8 cellular contexts compared by ENCODE assay signal in the genomic region with DNA sequence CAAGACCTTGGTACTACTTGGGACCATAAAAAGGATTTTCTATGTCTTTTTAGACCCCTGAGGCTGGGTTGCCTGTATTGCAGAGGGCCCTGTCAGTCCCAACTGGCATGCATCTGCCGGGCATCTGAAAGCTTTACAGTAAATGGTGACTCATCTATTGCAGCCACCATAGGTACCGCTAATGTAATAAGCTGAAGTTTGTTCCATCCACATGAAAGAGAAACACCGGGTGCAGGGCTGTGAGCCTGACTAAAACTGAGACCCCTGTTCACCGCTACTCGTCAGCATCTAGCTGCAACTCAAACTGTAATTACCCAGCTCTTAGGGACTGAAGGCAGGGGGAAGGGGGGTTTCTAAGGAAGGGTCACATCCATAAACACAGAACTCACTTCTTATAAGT. TPM values are rescaled to one million over a fixed set of nuclear protein-coding genes. Genes with fewer than 3 reads are reported as not detected.
DNase-seq lines count a peak whose midpoint lies in the region; ATAC-seq, FAIRE-seq and TF ChIP-seq lines count a peak whose summit lies in the region.

No MANE protein-coding gene starts in this region.

- FAIRE-seq in small intestine (lab: Jason Lieb, UNC), result no peak

- H3K36me3 Mint-ChIP-seq in activated T-cell treated with anti-CD3 and anti-CD28 coated beads, Interleukin-2, amount 50 U/mL, for 4 hours (ENCODE audit: insufficient read depth), result peaks cover 7% of the 10 kb centered on the region

- H3K27ac ChIP-seq in small intestine (ENCODE audit: low read depth in 1 of 2, low read length in 1 of 2), result peak overlapping the region in 1 of 2 donors; percentile 17

- TF ChIP-seq POLR2A in GM18505 (IDR thresholded peaks at IDR 0.05; ENCODE audit: borderline replicate concordance, extremely low read depth, insufficient read depth, insufficient read length), result no peak

- 23 to 44% (median 23%) methylated on average over 5 of the region's 5 CpGs for WGBS in small intestine, 3 donors

- peak; percentile 47 for DNase-seq in activated T-cell treated with anti-CD3 and anti-CD28 coated beads, Interleukin-2, amount 50 U/mL, for 4 hours
- DNase-seq in small intestine (peak; percentile 62), NCI-H2171 (lab: John Stamatoyannopoulos, UW) (no peak), NCI-H524 (lab: John Stamatoyannopoulos, UW) (no peak)
- no peak for DNase-seq in effector CD8-positive, alpha-beta T cell (lab: John Stamatoyannopoulos, UW)

- H3K4me1 ChIP-seq in small intestine (ENCODE audit: control insufficient read depth in 2 of 2, insufficient read depth in 1 of 2, low read depth in 1 of 2, low read length in 1 of 2), result peaks cover 16 to 19% of the 10 kb centered on the region in 2 donors

- H3K9me3 ChIP-seq in small intestine (ENCODE audit: control insufficient read depth, low read depth), result no peaks in the 10 kb centered on the region

- no peaks in the 10 kb centered on the region for H3K36me3 ChIP-seq in small intestine (ENCODE audit: control insufficient read depth in 2 of 2, insufficient read depth in 2 of 2, low read length in 2 of 2)

- ATAC-seq in GM19438 (IDR thresholded peaks at IDR 0.05; ENCODE audit: low read depth, unreplicated experiment) (peak; percentile 74), HG03442 (IDR thresholded peaks at IDR 0.05; ENCODE audit: unreplicated experiment) (peak; percentile 90), GM18505 (IDR thresholded peaks at IDR 0.05; ENCODE audit: unreplicated experiment) (no peak)
- ATAC-seq in activated T-cell treated with anti-CD3 and anti-CD28 coated beads, Interleukin-2, amount 50 U/mL, for 4 hours, result peak; percentile 89 to 90

- peaks cover 81% of the 10 kb centered on the region for H3K4me1 Mint-ChIP-seq in activated T-cell treated with anti-CD3 and anti-CD28 coated beads, Interleukin-2, amount 50 U/mL, for 4 hours (ENCODE audit: low read depth)

- no peaks in the 10 kb centered on the region for H3K9me3 Mint-ChIP-seq in activated T-cell treated with anti-CD3 and anti-CD28 coated beads, Interleukin-2, amount 50 U/mL, for 4 hours

- H3K4me3 Mint-ChIP-seq in activated T-cell treated with anti-CD3 and anti-CD28 coated beads, Interleukin-2, amount 50 U/mL, for 4 hours, result peak overlapping the region; percentile 56

- no peak overlapping the region for H3K4me3 ChIP-seq in small intestine (ENCODE audit: low read depth in 1 of 2, low read length in 2 of 2)

- H3K27me3 ChIP-seq in small intestine (ENCODE audit: control insufficient read depth in 2 of 2, insufficient read depth in 2 of 2, low read length in 2 of 2), result no peaks in the 10 kb centered on the region

- no peaks in the 10 kb centered on the region for H3K27me3 Mint-ChIP-seq in activated T-cell treated with anti-CD3 and anti-CD28 coated beads, Interleukin-2, amount 50 U/mL, for 4 hours (ENCODE audit: low read depth)

RNA-seq across cellular contexts. Expression of gene TRERF1, which starts 49.5 kb away (rescaled TPM):
- 1 to 10 TPM; 8.9 to 9.4 (median 9.0) TPM for total RNA-seq in activated T-cell treated with anti-CD3 and anti-CD28 coated beads, Interleukin-2, amount 50 U/mL, for 4 hours
- 1 to 10 TPM in 2 of 3 donors, under 1 TPM in 1; 0.22 to 3.5 (median 1.1) TPM for polyA plus RNA-seq in small intestine

Comparison
In these comparisons a context has a peak if more than half of its experiments do, and no peak if none do; other contexts are left out.
1. DNase-seq: peak in activated T-cell treated with anti-CD3 and anti-CD28 coated beads, Interleukin-2, amount 50 U/mL, for 4 hours (single experiment) and small intestine (single experiment); none in NCI-H2171 (single experiment), effector CD8-positive, alpha-beta T cell (single experiment) and NCI-H524 (0 of 2).